Comparison of ENCODE assay signal across 8 cellular contexts in the genomic region with DNA sequence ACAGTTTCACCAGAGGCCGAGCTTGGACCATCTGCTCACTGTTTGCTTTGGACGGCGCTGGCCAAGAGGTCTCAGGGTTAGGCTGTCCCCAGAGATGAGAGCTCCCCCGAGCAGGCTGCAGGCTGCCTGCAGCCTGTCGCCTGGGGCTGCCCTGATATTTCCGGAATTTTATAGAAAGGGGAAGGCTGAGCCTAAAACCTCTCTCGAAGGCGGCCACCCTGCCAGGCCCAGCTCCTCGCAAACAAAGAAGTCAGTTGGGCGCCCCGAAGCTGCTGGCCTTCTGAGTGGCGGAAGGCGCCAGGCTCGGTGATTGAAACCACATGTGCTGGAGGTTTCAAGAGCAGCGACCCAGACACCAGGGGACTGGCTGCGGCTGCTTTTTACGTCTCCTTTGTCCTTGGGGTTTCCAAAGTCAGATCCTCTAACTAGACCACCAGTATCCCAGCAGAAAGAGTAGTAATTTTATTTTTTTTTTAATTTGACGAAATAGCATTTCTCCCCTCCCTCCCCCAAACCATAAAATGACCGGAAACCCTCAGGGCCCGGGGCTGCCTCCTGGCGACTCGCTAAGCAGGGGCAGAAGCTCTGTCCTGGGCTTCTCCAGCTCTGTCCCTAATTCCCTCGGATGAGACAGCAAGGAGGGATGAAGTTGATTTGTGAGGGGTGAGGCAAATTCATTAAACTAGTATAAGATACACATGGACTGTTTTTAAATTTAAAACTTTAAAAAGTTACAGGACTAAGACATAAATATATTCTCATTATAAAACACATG. TPM values are rescaled to one million over a fixed set of nuclear protein-coding genes. Genes with fewer than 3 reads are reported as not detected.
DNase-seq lines count a peak whose midpoint lies in the region; ATAC-seq, FAIRE-seq and TF ChIP-seq lines count a peak whose summit lies in the region.

No MANE protein-coding gene starts in this region.

- H3K9me3 Mint-ChIP-seq in stimulated activated effector memory CD8-positive, alpha-beta T cell treated with anti-CD3 and anti-CD28 coated beads, Interleukin-12 subunit alpha, Interleukin-12 subunit beta, amount 100 ng/mL, for 72 hours, result no peaks in the 10 kb centered on the region

- H3K27ac Mint-ChIP-seq in stimulated activated effector memory CD8-positive, alpha-beta T cell treated with anti-CD3 and anti-CD28 coated beads, Interleukin-12 subunit alpha, Interleukin-12 subunit beta, amount 100 ng/mL, for 72 hours, result no peak overlapping the region

- no peak for TF ChIP-seq POLR2A in Peyer's patch (IDR thresholded peaks at IDR 0.05)

- H3K27me3 ChIP-seq in Peyer's patch, result no peaks in the 10 kb centered on the region
- H3K27me3 ChIP-seq in pancreas, result no peaks in the 10 kb centered on the region

- no peak overlapping the region for H3K4me3 Mint-ChIP-seq in stimulated activated effector memory CD8-positive, alpha-beta T cell treated with anti-CD3 and anti-CD28 coated beads, Interleukin-12 subunit alpha, Interleukin-12 subunit beta, amount 100 ng/mL, for 72 hours

- TF ChIP-seq CTCF in Peyer's patch (IDR thresholded peaks at IDR 0.05), result no peak
- no peak for TF ChIP-seq CTCF in pancreas (IDR thresholded peaks at IDR 0.05)

- no peak for FAIRE-seq in pancreas (lab: Jason Lieb, UNC)

- no peaks in the 10 kb centered on the region for H3K36me3 ChIP-seq in Peyer's patch
- no peaks in the 10 kb centered on the region for H3K36me3 ChIP-seq in pancreas

- H3K4me3 ChIP-seq in Peyer's patch (no peak overlapping the region), pancreas (no peak overlapping the region)

- 58 to 61% methylated on average over 23 of the region's 23 CpGs for WGBS in pancreas, 2 donors

- ATAC-seq in pancreas, result peak in 3 of 4 donors; percentile 62 to 72 (median 63)
- no peak for ATAC-seq in stimulated activated effector memory CD8-positive, alpha-beta T cell treated with anti-CD3 and anti-CD28 coated beads, Interleukin-12 subunit alpha, Interleukin-12 subunit beta, amount 100 ng/mL, for 72 hours

- no peaks in the 10 kb centered on the region for H3K36me3 Mint-ChIP-seq in stimulated activated effector memory CD8-positive, alpha-beta T cell treated with anti-CD3 and anti-CD28 coated beads, Interleukin-12 subunit alpha, Interleukin-12 subunit beta, amount 100 ng/mL, for 72 hours

- H3K27ac ChIP-seq in Peyer's patch (peak overlapping the region; percentile 36 to 63 (median 52)), pancreas (no peak overlapping the region)

- H3K9me3 ChIP-seq in Peyer's patch (no peaks in the 10 kb centered on the region), pancreas (no peaks in the 10 kb centered on the region)

- no peaks in the 10 kb centered on the region for H3K4me1 ChIP-seq in Peyer's patch
- no peaks in the 10 kb centered on the region for H3K4me1 ChIP-seq in pancreas

- DNase-seq in DMS79 (lab: John Stamatoyannopoulos, UW) (peak; percentile 75), Peyer's patch (peak; percentile 24 to 73 (median 51)), head of caudate nucleus (peak; percentile 7 to 65 (median 32)), pancreas (peak in 5 of 6 donors; percentile 8 to 36 (median 22)), NCI-H510A (lab: John Stamatoyannopoulos, UW) (no peak), cerebellum (ENCODE audit: low spot score) (no peak)
- no peak for DNase-seq in stimulated activated effector memory CD8-positive, alpha-beta T cell treated with anti-CD3 and anti-CD28 coated beads, Interleukin-12 subunit alpha, Interleukin-12 subunit beta, amount 100 ng/mL, for 72 hours (ENCODE audit: low spot score in 2 of 2)
- no peak for DNase-seq in stimulated activated naive CD4-positive, alpha-beta T cell treated with Interleukin-2 at 50 U/mL for 16 hours (lab: John Stamatoyannopoulos, UW)

- intact Hi-C loops in head of caudate nucleus (cut with DNase I), result no loop called here
- intact Hi-C loops in pancreas (cut with DNase I), result no loop called here

- no peaks in the 10 kb centered on the region for H3K4me1 Mint-ChIP-seq in stimulated activated effector memory CD8-positive, alpha-beta T cell treated with anti-CD3 and anti-CD28 coated beads, Interleukin-12 subunit alpha, Interleukin-12 subunit beta, amount 100 ng/mL, for 72 hours

RNA-seq across cellular contexts. Expression of gene CLMP, which starts 57.4 kb away (rescaled TPM):
- 10 to 100 TPM in 3 of 4 donors, 1 to 10 TPM in 1; 8.4 to 48.7 (median 13.2) TPM for total RNA-seq in Peyer's patch
- total RNA-seq in pancreas, result 1 to 10 TPM in 3 of 6 donors, under 1 TPM in 3; 0.46 to 5.5 (median 2.3) TPM
- 1 to 10 TPM in 1 of 2 donors, under 1 TPM in 1; 0.61 to 1.1 TPM for polyA plus RNA-seq in pancreas
- 16.5 TPM for total RNA-seq in cerebellum

Comparison
In these comparisons a context has a peak if more than half of its experiments do, and no peak if none do; other contexts are left out.
1. DNase-seq: peak in DMS79 (single experiment), Peyer's patch (3 of 3), head of caudate nucleus (42 of 42) and pancreas (5 of 6); none in NCI-H510A (single experiment), stimulated activated effector memory CD8-positive, alpha-beta T cell treated with anti-CD3 and anti-CD28 coated beads, Interleukin-12 subunit alpha, Interleukin-12 subunit beta, amount 100 ng/mL, for 72 hours (0 of 2), stimulated activated naive CD4-positive, alpha-beta T cell treated with Interleukin-2 at 50 U/mL for 16 hours (single experiment) and cerebellum (single experiment).
2. H3K27ac ChIP-seq: peak in Peyer's patch (4 of 4); none in pancreas (0 of 4).